In the genomic region with DNA sequence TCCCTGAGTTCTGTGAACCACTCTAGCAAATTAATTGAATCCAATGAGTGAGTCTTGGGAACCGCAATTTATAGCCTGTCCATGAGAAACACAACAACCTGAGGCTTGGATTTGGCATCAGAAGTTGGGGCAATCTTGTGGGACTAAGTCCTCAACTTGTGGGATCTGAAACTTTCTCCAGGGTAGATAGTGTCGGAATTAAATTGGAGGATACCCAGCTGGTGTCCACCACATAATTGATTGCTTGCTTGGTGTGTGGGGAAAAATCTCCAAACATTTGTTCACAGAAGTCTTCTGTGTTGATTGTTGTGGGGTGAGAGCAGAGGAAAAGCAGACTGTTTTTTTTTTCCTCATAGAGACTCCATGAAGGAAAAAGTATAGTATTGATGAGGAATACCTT, we compare ENCODE assay signal across 34 cellular contexts.
"Had no signal": no experiment of that assay in that cellular context is flagged by ENCODE, and none has a peak within 500 bp of the region (broad histone marks: within the 10 kb centered on the region; RNA-seq: fewer than 3 reads in every experiment).

No MANE protein-coding gene starts in this region.

- H3K36me3 ChIP-seq: MG63 had no signal

- H3K27me3 ChIP-seq: MG63 had no signal

- H3K4me2 ChIP-seq: KMS-11 had no signal

- H3K4me3 ChIP-seq: MG63 had no signal

- H3K27ac ChIP-seq: KMS-11 had no signal

- H3K9ac ChIP-seq: KMS-11 had no signal

- DNase-seq: Karpas-422, Kasumi-1, MG63, MM.1S, MV-4-11, NCI-H1048, NCI-H1092, NCI-H1092 treated with DMSO at 0.1 percent for 48 hours, NCI-H1105, NCI-H1105 treated with DMSO at 0.1 percent for 48 hours, NCI-H1417, NCI-H1417 treated with DMSO at 0.1 percent for 48 hours, NCI-H1436, NCI-H1436 treated with DMSO at 0.1 percent for 48 hours, NCI-H146, NCI-H1694, NCI-H1694 treated with DMSO at 0.1 percent for 48 hours, NCI-H187, NCI-H187 treated with DMSO at 0.1 percent for 48 hours, NCI-H1930, NCI-H2029, NCI-H2029 treated with DMSO at 0.1 percent for 48 hours, NCI-H2081, NCI-H2081 treated with DMSO at 0.1 percent for 48 hours, NCI-H2107, NCI-H2171, NCI-H2171 treated with DMSO at 0.1 percent for 48 hours, NCI-H2227 treated with DMSO at 0.1 percent for 48 hours, NCI-H226, NCI-H345, NCI-H446 treated with DMSO at 0.1 percent for 48 hours, NCI-H510A, NCI-H510A treated with DMSO at 0.1 percent for 48 hours had no signal
